Comparison of ENCODE assay signal across 23 cellular contexts in the genomic region with DNA sequence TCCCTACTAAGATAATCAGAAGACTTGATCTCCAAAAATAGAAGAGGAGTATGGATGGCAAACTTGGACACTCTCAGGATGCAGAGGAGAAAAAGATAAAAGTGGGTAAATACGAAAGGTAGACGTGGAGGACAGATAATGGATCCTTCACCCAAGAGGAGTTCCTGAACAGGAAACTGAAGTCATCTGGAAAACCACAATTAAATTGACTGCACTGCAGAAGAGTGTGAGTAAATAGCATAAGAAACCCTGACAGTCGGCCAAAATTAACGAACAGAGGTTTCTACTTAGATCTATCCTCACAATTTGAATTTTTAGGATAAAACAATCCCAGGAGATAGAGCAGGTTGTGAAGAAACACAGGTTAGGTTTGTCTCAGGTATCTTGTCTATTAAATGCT.
DNase-seq lines count a peak whose midpoint lies in the region; ATAC-seq and TF ChIP-seq lines count a peak whose summit lies in the region.
"Had no signal": no experiment of that assay in that cellular context is flagged by ENCODE, and none has a peak within 500 bp of the region (broad histone marks: within the 10 kb centered on the region; RNA-seq: fewer than 3 reads in every experiment).

No MANE protein-coding gene starts in this region.

- peak overlapping the region in 1 of 2 experiments; percentile 0 for H3K4me3 ChIP-seq in mesenchymal stem cell (ENCODE audit: insufficient read depth in 1 of 2, low read depth in 1 of 2, low read length in 2 of 2)
- H3K4me3 ChIP-seq: coronary artery, testis had no signal

- no peak overlapping the region for H3K4ac ChIP-seq in mesenchymal stem cell (ENCODE audit: low read depth in 1 of 2, low read length in 2 of 2)

- no peaks in the 10 kb centered on the region for H3K9me3 ChIP-seq in mesenchymal stem cell (ENCODE audit: control insufficient read depth, low read length)
- H3K9me3 ChIP-seq: testis had no signal

- H3K79me1 ChIP-seq in mesenchymal stem cell (replicated peaks; ENCODE audit: low read length, poor library complexity, severe bottlenecking): peaks cover 2% of the 10 kb centered on the region

- H3K36me3 ChIP-seq in mesenchymal stem cell (ENCODE audit: control insufficient read depth in 1 of 2, insufficient read depth in 2 of 2, low read depth in 1 of 2, low read length in 2 of 2): no peaks in the 10 kb centered on the region

- H3K4me2 ChIP-seq in mesenchymal stem cell (ENCODE audit: low read length, poor library complexity, severe bottlenecking): no peak overlapping the region

- H3K27ac ChIP-seq in VCaP: peak overlapping the region; percentile 86
- H3K27ac ChIP-seq in mesenchymal stem cell (ENCODE audit: low read length, poor library complexity, severe bottlenecking): no peak overlapping the region
- H3K27ac ChIP-seq: 22Rv1, coronary artery, testis had no signal

- H4K8ac ChIP-seq in mesenchymal stem cell (ENCODE audit: low read length): no peak overlapping the region

- H2BK12ac ChIP-seq in mesenchymal stem cell (ENCODE audit: low read length in 2 of 2): no peak overlapping the region

- H4K91ac ChIP-seq in mesenchymal stem cell (ENCODE audit: low read length): no peak overlapping the region

- no peak overlapping the region for H2BK15ac ChIP-seq in mesenchymal stem cell (ENCODE audit: low read depth, poor library complexity, severe bottlenecking)

- no peaks in the 10 kb centered on the region for H3K4me1 ChIP-seq in mesenchymal stem cell (ENCODE audit: control insufficient read depth, insufficient read depth, low read depth, low read length)

- no peaks in the 10 kb centered on the region for H3K27me3 ChIP-seq in mesenchymal stem cell (ENCODE audit: control insufficient read depth in 1 of 2, insufficient read depth in 1 of 2, low read length in 2 of 2)
- H3K27me3 ChIP-seq: testis had no signal

- H3K14ac ChIP-seq in mesenchymal stem cell (ENCODE audit: low read length in 2 of 2): no peak overlapping the region

- H2AK5ac ChIP-seq in mesenchymal stem cell (ENCODE audit: low read length, severe bottlenecking): no peak overlapping the region

- no peak overlapping the region for H3K23ac ChIP-seq in mesenchymal stem cell (ENCODE audit: low read length in 2 of 2)

- no peak for TF ChIP-seq CTCF in VCaP (conservative IDR thresholded peaks at IDR 0.05)

- WGBS in mesenchymal stem cell: 29% methylated on average over 2 of the region's 4 CpGs

- no peak overlapping the region for H2BK5ac ChIP-seq in mesenchymal stem cell (ENCODE audit: low read depth, low read length, poor library complexity, severe bottlenecking)

- DNase-seq in DMS153 (lab: John Stamatoyannopoulos, UW): peak; percentile 55
- no peak for DNase-seq in DMS153 treated with DMSO at 0.1 percent for 48 hours (lab: John Stamatoyannopoulos, UW; ENCODE audit: unreplicated experiment)
- DNase-seq in NCI-H187 (lab: John Stamatoyannopoulos, UW): peak; percentile 10 to 19
- DNase-seq in mesenchymal stem cell: peak; percentile 34
- DNase-seq in HT-29 (ENCODE audit: low spot score): no peak
- DNase-seq in cerebellar nuclear complex (lab: John Stamatoyannopoulos, UW): no peak
- DNase-seq: activated CD4-positive, alpha-beta memory T cell treated with anti-CD3 and anti-CD28 coated beads, Interleukin-2, amount 10 ng/mL, durations not matched to agents 7 days and 5 days; activated effector memory CD4-positive, alpha-beta T cell treated with anti-CD3 and anti-CD28 coated beads, Interleukin-2, amount 50 U/mL, for 16 hours; AML-193; COR-L47; naive B cell; NCI-H226; NK-92 treated with Interleukin-12 subunit alpha and Interleukin-12 subunit beta, amount 100 ng/mL, for 24 hours; occipital lobe; stimulated activated CD4-positive, alpha-beta T cell treated with anti-CD3 and anti-CD28 coated beads, Interleukin-2, amount 100 ng/mL, for 48 hours; stimulated activated naive CD4-positive, alpha-beta T cell; T1000; testis had no signal

- ATAC-seq in HG03139 (IDR thresholded peaks at IDR 0.05; ENCODE audit: unreplicated experiment): no peak
- ATAC-seq: left lobe of liver had no signal

- H2AFZ ChIP-seq in mesenchymal stem cell (ENCODE audit: low read depth, low read length): no peak overlapping the region

- H2BK120ac ChIP-seq in mesenchymal stem cell (ENCODE audit: low read depth, low read length): no peak overlapping the region

- H3K18ac ChIP-seq in mesenchymal stem cell (ENCODE audit: low read depth in 1 of 2, low read length in 2 of 2): no peak overlapping the region

- peak overlapping the region; percentile 44 for H3K9ac ChIP-seq in mesenchymal stem cell (ENCODE audit: low read length)

Comparison
In these comparisons a context has a peak if more than half of its experiments do, and no peak if none do; other contexts are left out.
1. DNase-seq: peak in DMS153 (single experiment), NCI-H187 (2 of 2) and mesenchymal stem cell (single experiment); none in DMS153 treated with DMSO at 0.1 percent for 48 hours (single experiment), HT-29 (single experiment) and cerebellar nuclear complex (0 of 2).